ENCODE assay signal across 14 cellular contexts in the genomic region with DNA sequence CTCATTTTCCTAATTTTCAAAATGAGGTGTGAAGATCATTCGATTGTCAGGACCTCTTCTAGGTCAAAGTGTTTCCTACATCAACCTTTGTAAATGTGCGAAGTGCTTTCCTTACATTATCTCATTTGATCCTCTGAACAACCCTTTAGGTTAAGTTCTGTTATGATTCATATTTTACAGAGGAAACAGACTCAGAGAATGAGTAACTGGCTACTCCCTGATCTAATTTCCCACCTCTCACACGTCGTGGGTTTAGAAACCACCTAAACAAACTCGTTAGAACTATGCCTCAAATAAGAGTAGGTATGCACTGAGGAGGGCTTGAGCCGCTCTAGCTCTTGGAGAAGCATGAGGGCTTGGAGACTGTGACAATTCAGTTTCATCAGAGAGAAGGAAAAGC.
DNase-seq lines count a peak whose midpoint lies in the region; ATAC-seq and TF ChIP-seq lines count a peak whose summit lies in the region.
"Had no signal": no experiment of that assay in that cellular context is flagged by ENCODE, and none has a peak within 500 bp of the region (broad histone marks: within the 10 kb centered on the region; RNA-seq: fewer than 3 reads in every experiment).

No MANE protein-coding gene starts in this region.

- peaks cover 34% of the 10 kb centered on the region for H3K4me1 Mint-ChIP-seq in activated CD4-positive, alpha-beta T cell treated with anti-CD3 and anti-CD28 coated beads for 36 hours
- H3K4me1 Mint-ChIP-seq in activated CD4-positive, alpha-beta T cell treated with anti-CD3 and anti-CD28 coated beads, Interleukin-2, amount 10 ng/mL, durations not matched to agents 7 days and 5 days, result peaks cover 14% of the 10 kb centered on the region
- H3K4me1 Mint-ChIP-seq in activated naive CD8-positive, alpha-beta T cell (ENCODE audit: low read depth), result peaks cover 28% of the 10 kb centered on the region

- no peak overlapping the region for H3K27ac ChIP-seq in right atrium auricular region
- H3K27ac ChIP-seq: gastrocnemius medialis, parathyroid adenoma had no signal

- no peaks in the 10 kb centered on the region for H3K9me3 Mint-ChIP-seq in activated CD4-positive, alpha-beta T cell treated with anti-CD3 and anti-CD28 coated beads for 36 hours (ENCODE audit: low read depth)
- H3K9me3 Mint-ChIP-seq in activated CD4-positive, alpha-beta T cell treated with anti-CD3 and anti-CD28 coated beads, Interleukin-2, amount 10 ng/mL, durations not matched to agents 7 days and 5 days, result no peaks in the 10 kb centered on the region
- no peaks in the 10 kb centered on the region for H3K9me3 Mint-ChIP-seq in activated naive CD8-positive, alpha-beta T cell (ENCODE audit: low read depth)
- H3K9me3 Mint-ChIP-seq: IgD-negative memory B cell had no signal

- H3K36me3 Mint-ChIP-seq in activated CD4-positive, alpha-beta T cell treated with anti-CD3 and anti-CD28 coated beads for 36 hours (ENCODE audit: low read depth), result no peaks in the 10 kb centered on the region
- H3K36me3 Mint-ChIP-seq in activated CD4-positive, alpha-beta T cell treated with anti-CD3 and anti-CD28 coated beads, Interleukin-2, amount 10 ng/mL, durations not matched to agents 7 days and 5 days (ENCODE audit: low read depth), result peaks cover 1% of the 10 kb centered on the region
- no peaks in the 10 kb centered on the region for H3K36me3 Mint-ChIP-seq in activated naive CD8-positive, alpha-beta T cell
- H3K36me3 Mint-ChIP-seq: IgD-negative memory B cell had no signal

- DNase-seq in activated CD4-positive, alpha-beta T cell treated with anti-CD3 and anti-CD28 coated beads for 36 hours, result peak; percentile 59
- DNase-seq in activated CD4-positive, alpha-beta T cell treated with anti-CD3 and anti-CD28 coated beads, Interleukin-2, amount 10 ng/mL, durations not matched to agents 7 days and 5 days, result no peak
- DNase-seq in stimulated activated CD4-positive, alpha-beta T cell treated with anti-CD3 and anti-CD28 coated beads, TNF-alpha, amount 100 ng/mL, for 24 hours (ENCODE audit: low read depth in 3 of 3), result peak; percentile 8 to 14 (median 13)
- DNase-seq in right atrium auricular region (ENCODE audit: low spot score), result no peak
- no peak for DNase-seq in GDM1 (lab: John Stamatoyannopoulos, UW)
- no peak for DNase-seq in DMS53 (lab: John Stamatoyannopoulos, UW)
- DNase-seq: cerebellar nuclear complex, gastrocnemius medialis, Right ventricle myocardium superior had no signal

- intact Hi-C loops in activated CD4-positive, alpha-beta T cell treated with anti-CD3 and anti-CD28 coated beads for 36 hours (cut with DNase I, micrococcal nuclease), result loop anchor here (1.0 to 5.0 kb wide), 6 partner anchors 145 to 446 kb away; a partner anchor contains a TSS

- H3K4me1 ChIP-seq in right atrium auricular region, result no peaks in the 10 kb centered on the region
- H3K4me1 ChIP-seq: gastrocnemius medialis, parathyroid adenoma had no signal

- no peaks in the 10 kb centered on the region for H3K36me3 ChIP-seq in right atrium auricular region
- H3K36me3 ChIP-seq: gastrocnemius medialis had no signal

- no peak overlapping the region for H3K4me3 Mint-ChIP-seq in activated CD4-positive, alpha-beta T cell treated with anti-CD3 and anti-CD28 coated beads for 36 hours
- H3K4me3 Mint-ChIP-seq in activated CD4-positive, alpha-beta T cell treated with anti-CD3 and anti-CD28 coated beads, Interleukin-2, amount 10 ng/mL, durations not matched to agents 7 days and 5 days, result no peak overlapping the region
- peak overlapping the region; percentile 21 for H3K4me3 Mint-ChIP-seq in activated naive CD8-positive, alpha-beta T cell
- H3K4me3 Mint-ChIP-seq: IgD-negative memory B cell had no signal

- no peak overlapping the region for H3K4me3 ChIP-seq in right atrium auricular region
- H3K4me3 ChIP-seq: gastrocnemius medialis had no signal

- peaks cover 2% of the 10 kb centered on the region for H3K27me3 Mint-ChIP-seq in activated CD4-positive, alpha-beta T cell treated with anti-CD3 and anti-CD28 coated beads for 36 hours
- no peaks in the 10 kb centered on the region for H3K27me3 Mint-ChIP-seq in activated CD4-positive, alpha-beta T cell treated with anti-CD3 and anti-CD28 coated beads, Interleukin-2, amount 10 ng/mL, durations not matched to agents 7 days and 5 days
- H3K27me3 Mint-ChIP-seq in activated naive CD8-positive, alpha-beta T cell, result no peaks in the 10 kb centered on the region

- peak overlapping the region; percentile 65 for H3K27ac Mint-ChIP-seq in activated CD4-positive, alpha-beta T cell treated with anti-CD3 and anti-CD28 coated beads for 36 hours
- no peak overlapping the region for H3K27ac Mint-ChIP-seq in activated CD4-positive, alpha-beta T cell treated with anti-CD3 and anti-CD28 coated beads, Interleukin-2, amount 10 ng/mL, durations not matched to agents 7 days and 5 days
- peak overlapping the region; percentile 62 for H3K27ac Mint-ChIP-seq in activated naive CD8-positive, alpha-beta T cell
- H3K27ac Mint-ChIP-seq: IgD-negative memory B cell had no signal

- POLR2A ChIA-PET in activated CD4-positive, alpha-beta T cell treated with anti-CD3 and anti-CD28 coated beads for 36 hours (lab: Charles Lee), result no interaction called here
- POLR2A ChIA-PET in activated CD4-positive, alpha-beta T cell treated with anti-CD3 and anti-CD28 coated beads, Interleukin-2, amount 10 ng/mL, durations not matched to agents 7 days and 5 days (lab: Charles Lee), result no interaction called here

- no peak for TF ChIP-seq CTCF in right atrium auricular region (IDR thresholded peaks at IDR 0.05)

- peak; percentile 99 for ATAC-seq in activated CD4-positive, alpha-beta T cell treated with anti-CD3 and anti-CD28 coated beads for 36 hours
- ATAC-seq in HG03378 (IDR thresholded peaks at IDR 0.05; ENCODE audit: unreplicated experiment), result peak; percentile 58
- ATAC-seq: gastrocnemius medialis, left lobe of liver had no signal

- H3K9me3 ChIP-seq in right atrium auricular region, result no peaks in the 10 kb centered on the region
- H3K9me3 ChIP-seq: gastrocnemius medialis had no signal

- no peaks in the 10 kb centered on the region for H3K27me3 ChIP-seq in right atrium auricular region
- H3K27me3 ChIP-seq: gastrocnemius medialis had no signal

- CTCF ChIA-PET in activated CD4-positive, alpha-beta T cell treated with anti-CD3 and anti-CD28 coated beads for 36 hours (lab: Charles Lee), result interaction anchor here (0.7 to 5.1 kb wide), 5 partner anchors 8 to 45 kb away, joined by 3 to 27 read pairs (median 4); no protein-coding TSS in a partner anchor
- CTCF ChIA-PET in activated CD4-positive, alpha-beta T cell treated with anti-CD3 and anti-CD28 coated beads, Interleukin-2, amount 10 ng/mL, durations not matched to agents 7 days and 5 days (lab: Charles Lee), result interaction anchor here (1.4 kb wide), 1 partner anchor 33 kb away, joined by 6 read pairs; no protein-coding TSS in a partner anchor

Comparison
In these comparisons a context has a peak if more than half of its experiments do, and no peak if none do; other contexts are left out.
1. DNase-seq: peak in activated CD4-positive, alpha-beta T cell treated with anti-CD3 and anti-CD28 coated beads for 36 hours (single experiment) and stimulated activated CD4-positive, alpha-beta T cell treated with anti-CD3 and anti-CD28 coated beads, TNF-alpha, amount 100 ng/mL, for 24 hours (3 of 3); none in activated CD4-positive, alpha-beta T cell treated with anti-CD3 and anti-CD28 coated beads, Interleukin-2, amount 10 ng/mL, durations not matched to agents 7 days and 5 days (single experiment), right atrium auricular region (single experiment), GDM1 (single experiment) and DMS53 (single experiment).